14 cellular contexts compared by ENCODE assay signal in the genomic region with DNA sequence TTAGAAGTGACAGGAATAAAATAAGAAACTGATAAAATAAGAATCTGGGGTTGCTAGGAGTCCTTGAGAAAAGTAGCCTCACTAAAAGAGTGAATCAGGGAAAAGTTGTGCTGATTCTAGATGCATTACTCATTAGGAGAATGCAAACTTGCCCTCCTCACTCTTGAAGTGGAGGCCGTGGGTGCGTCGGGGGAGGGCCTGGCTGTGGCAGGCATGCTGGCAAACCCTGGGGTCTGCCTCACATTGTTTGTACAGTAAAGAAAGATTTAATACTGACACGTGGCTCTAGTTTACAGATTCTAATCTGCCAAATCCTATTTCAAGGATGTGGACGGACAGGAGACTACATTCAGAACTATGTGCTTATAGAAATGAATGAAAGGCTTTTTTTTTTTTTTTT. TPM values are rescaled to one million over a fixed set of nuclear protein-coding genes. Genes with fewer than 3 reads are reported as not detected.
DNase-seq lines count a peak whose midpoint lies in the region; ATAC-seq and TF ChIP-seq lines count a peak whose summit lies in the region.
"Had no signal": no experiment of that assay in that cellular context is flagged by ENCODE, and none has a peak within 500 bp of the region (broad histone marks: within the 10 kb centered on the region; RNA-seq: fewer than 3 reads in every experiment).

No MANE protein-coding gene starts in this region.

- peaks cover 18% of the 10 kb centered on the region for H3K4me1 ChIP-seq in SJSA1 (replicated peaks)

- H3K36me3 ChIP-seq in SJSA1 = peaks cover 31% of the 10 kb centered on the region
- H3K36me3 ChIP-seq: gastrocnemius medialis, uterus had no signal

- H3K27me3 Mint-ChIP-seq in activated T-cell treated with anti-CD3 and anti-CD28 coated beads, Interleukin-2, amount 50 U/mL, for 4 hours (ENCODE audit: low read depth) = peaks cover 5% of the 10 kb centered on the region

- H3K4me3 ChIP-seq in SJSA1 = no peak overlapping the region
- H3K4me3 ChIP-seq in fibroblast of mammary gland (ENCODE audit: control insufficient read depth, low read depth, low read length) = no peak overlapping the region
- H3K4me3 ChIP-seq: gastrocnemius medialis, uterus had no signal

- no peak overlapping the region for H3K4me3 Mint-ChIP-seq in activated T-cell treated with anti-CD3 and anti-CD28 coated beads, Interleukin-2, amount 50 U/mL, for 4 hours
- H3K4me3 Mint-ChIP-seq in stimulated activated effector memory CD8-positive, alpha-beta T cell treated with anti-CD3 and anti-CD28 coated beads, Interleukin-12 subunit alpha, Interleukin-12 subunit beta, amount 100 ng/mL, for 72 hours = no peak overlapping the region

- no peak overlapping the region for H3K27ac Mint-ChIP-seq in stimulated activated effector memory CD8-positive, alpha-beta T cell treated with anti-CD3 and anti-CD28 coated beads, Interleukin-12 subunit alpha, Interleukin-12 subunit beta, amount 100 ng/mL, for 72 hours

- H3K27ac ChIP-seq in SJSA1 = peak overlapping the region; percentile 30; the same call in 1 of the 2 replicates
- H3K27ac ChIP-seq: gastrocnemius medialis had no signal

- H3K9me3 Mint-ChIP-seq in activated T-cell treated with anti-CD3 and anti-CD28 coated beads, Interleukin-2, amount 50 U/mL, for 4 hours = peaks cover 12% of the 10 kb centered on the region
- H3K9me3 Mint-ChIP-seq in stimulated activated effector memory CD8-positive, alpha-beta T cell treated with anti-CD3 and anti-CD28 coated beads, Interleukin-12 subunit alpha, Interleukin-12 subunit beta, amount 100 ng/mL, for 72 hours = peaks cover 5% of the 10 kb centered on the region

- DNase-seq in activated T-cell treated with anti-CD3 and anti-CD28 coated beads, Interleukin-2, amount 50 U/mL, for 48 hours = peak; percentile 39 to 40
- DNase-seq in activated T-cell treated with anti-CD3 and anti-CD28 coated beads, Interleukin-2, amount 50 U/mL, for 4 hours = no peak
- peak; percentile 72 to 82 for DNase-seq in SJSA1 (ENCODE audit: low read depth in 1 of 2, low spot score in 2 of 2)
- peak; percentile 66 for DNase-seq in fibroblast of mammary gland (ENCODE audit: low read depth)
- no peak for DNase-seq in stimulated activated effector memory CD8-positive, alpha-beta T cell treated with anti-CD3 and anti-CD28 coated beads, Interleukin-12 subunit alpha, Interleukin-12 subunit beta, amount 100 ng/mL, for 72 hours (ENCODE audit: low spot score in 2 of 2)
- DNase-seq in pons (ENCODE audit: low spot score) = no peak
- DNase-seq in AML-193 (lab: John Stamatoyannopoulos, UW) = no peak
- DNase-seq: activated naive CD4-positive, alpha-beta T cell treated with anti-CD3 and anti-CD28 coated beads, Interleukin-2, amount 50 U/mL, for 16 hours; gastrocnemius medialis; Karpas-422; NCI-H774; T1000; uterus had no signal

- H3K4me1 Mint-ChIP-seq in activated T-cell treated with anti-CD3 and anti-CD28 coated beads, Interleukin-2, amount 50 U/mL, for 4 hours (ENCODE audit: low read depth) = peaks cover 2% of the 10 kb centered on the region
- peaks cover 14% of the 10 kb centered on the region for H3K4me1 Mint-ChIP-seq in stimulated activated effector memory CD8-positive, alpha-beta T cell treated with anti-CD3 and anti-CD28 coated beads, Interleukin-12 subunit alpha, Interleukin-12 subunit beta, amount 100 ng/mL, for 72 hours

- ATAC-seq in activated T-cell treated with anti-CD3 and anti-CD28 coated beads, Interleukin-2, amount 50 U/mL, for 4 hours = no peak
- peak; percentile 59 for ATAC-seq in stimulated activated effector memory CD8-positive, alpha-beta T cell treated with anti-CD3 and anti-CD28 coated beads, Interleukin-12 subunit alpha, Interleukin-12 subunit beta, amount 100 ng/mL, for 72 hours
- ATAC-seq in GM21619 (IDR thresholded peaks at IDR 0.05; ENCODE audit: unreplicated experiment) = no peak
- ATAC-seq: gastrocnemius medialis had no signal

- H3K9me3 ChIP-seq in SJSA1 (replicated peaks) = peaks cover 8% of the 10 kb centered on the region; the same call in 1 of the 2 replicates
- H3K9me3 ChIP-seq: gastrocnemius medialis had no signal

- H3K36me3 Mint-ChIP-seq in activated T-cell treated with anti-CD3 and anti-CD28 coated beads, Interleukin-2, amount 50 U/mL, for 4 hours (ENCODE audit: insufficient read depth) = no peaks in the 10 kb centered on the region
- H3K36me3 Mint-ChIP-seq in stimulated activated effector memory CD8-positive, alpha-beta T cell treated with anti-CD3 and anti-CD28 coated beads, Interleukin-12 subunit alpha, Interleukin-12 subunit beta, amount 100 ng/mL, for 72 hours = no peaks in the 10 kb centered on the region

- no peak for TF ChIP-seq CTCF in fibroblast of mammary gland (conservative IDR thresholded peaks at IDR 0.05; ENCODE audit: control insufficient read depth, insufficient read depth, low read depth, low read length)

- no peaks in the 10 kb centered on the region for H3K27me3 ChIP-seq in SJSA1 (replicated peaks)
- H3K27me3 ChIP-seq: gastrocnemius medialis, uterus had no signal

RNA-seq across cellular contexts. Expression of gene TANC1, which starts 41.9 kb away (rescaled TPM):
- under 1 TPM; 0.33 to 0.40 (median 0.34) TPM for total RNA-seq in activated T-cell treated with anti-CD3 and anti-CD28 coated beads, Interleukin-2, amount 50 U/mL, for 4 hours
- total RNA-seq in SJSA1 (2014; rRNA removed; shearing (Covaris generic)) = 11.6 and 26.5 TPM in 2 replicates

Comparison
In these comparisons a context has a peak if more than half of its experiments do, and no peak if none do; other contexts are left out.
1. DNase-seq: peak in activated T-cell treated with anti-CD3 and anti-CD28 coated beads, Interleukin-2, amount 50 U/mL, for 48 hours (2 of 2), SJSA1 (2 of 2) and fibroblast of mammary gland (single experiment); none in activated T-cell treated with anti-CD3 and anti-CD28 coated beads, Interleukin-2, amount 50 U/mL, for 4 hours (single experiment), stimulated activated effector memory CD8-positive, alpha-beta T cell treated with anti-CD3 and anti-CD28 coated beads, Interleukin-12 subunit alpha, Interleukin-12 subunit beta, amount 100 ng/mL, for 72 hours (0 of 2), pons (single experiment) and AML-193 (0 of 2).